1 cellular context compared by ENCODE assay signal in the genomic region with DNA sequence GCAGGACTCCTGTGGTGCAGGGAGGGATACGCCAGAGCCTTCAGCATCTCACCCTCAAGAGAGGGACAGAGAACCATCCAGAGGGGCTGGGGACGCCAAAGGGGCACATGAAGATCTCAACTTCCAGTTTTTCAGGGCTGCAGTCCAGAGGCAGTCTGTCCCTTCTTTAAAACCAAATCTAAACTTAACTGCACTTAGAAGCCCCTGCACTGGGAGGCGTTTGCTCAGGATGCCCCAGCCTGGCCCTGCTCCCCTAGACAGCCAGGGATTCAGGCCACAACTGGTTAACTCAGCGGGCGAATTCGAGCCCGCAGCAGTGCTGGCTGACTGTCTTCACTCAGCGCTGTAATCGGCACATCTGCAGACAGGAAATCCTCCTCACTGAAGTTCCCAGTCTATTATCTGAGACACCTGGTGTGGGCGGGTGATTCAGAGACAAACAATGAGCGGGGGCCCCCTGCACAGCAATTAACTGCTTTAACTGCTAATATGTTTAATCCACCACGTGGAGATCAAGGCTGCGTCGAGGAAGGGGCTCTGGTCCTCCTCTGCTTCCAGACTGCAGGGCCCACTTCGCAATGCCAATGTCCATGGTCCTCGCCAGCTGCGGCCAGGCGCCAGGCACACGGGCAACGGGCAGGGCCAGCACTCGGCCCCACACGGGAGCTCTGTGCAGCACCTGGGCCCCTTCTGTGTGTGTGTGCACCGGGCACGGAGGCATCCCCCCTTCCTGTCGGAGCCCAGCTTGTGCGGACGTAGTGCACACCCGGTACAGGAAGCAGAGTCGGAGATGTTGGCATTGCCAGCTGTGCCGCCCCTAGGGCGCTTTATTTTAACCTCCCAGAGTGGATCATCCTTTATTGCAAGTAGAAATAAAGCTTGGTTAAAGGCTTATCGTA.
A peak's percentile ranks its signal among the peaks of the same experiment; 100 is the strongest.
TF ChIP-seq lines count a peak whose summit lies in the region.

No MANE protein-coding gene starts in this region.

TF ChIP-seq in K562, 482 proteins besides CTCF, POLR2A, EP300 and RAD21 (continued from another document and continues in another):
- TF ChIP-seq ZNF445 (CRISPR knock-in tag; IDR thresholded peaks at IDR 0.05; ENCODE audit: low read depth) (peak; percentile 56; the same call in 1 of the 2 replicates), ZBTB17 (CRISPR knock-in tag; IDR thresholded peaks at IDR 0.05) (peak; percentile 67; the same call in 1 of the 2 replicates), MIER1 (IDR thresholded peaks at IDR 0.05; ENCODE audit: low read depth) (peak; percentile 42), PPARD (CRISPR knock-in tag; IDR thresholded peaks at IDR 0.05) (no peak), FOXA3 (CRISPR knock-in tag; conservative IDR thresholded peaks at IDR 0.05 in 1 of 2, IDR thresholded peaks at IDR 0.05 in 1 of 2) (no peak), ZNF175 (CRISPR knock-in tag; IDR thresholded peaks at IDR 0.05; ENCODE audit: low read depth) (peak; percentile 94; the same call in 1 of the 2 replicates), RBM17 (IDR thresholded peaks at IDR 0.05; ENCODE audit: borderline replicate concordance, low read depth, low read length) (no peak), SMAD1 (IDR thresholded peaks at IDR 0.05; ENCODE audit: low read depth, low read length, partially characterized antibody) (peak; percentile 85), POLR2B (IDR thresholded peaks at IDR 0.05; ENCODE audit: low read depth, partially characterized antibody) (no peak), TGIF2 (CRISPR knock-in tag; IDR thresholded peaks at IDR 0.05) (no peak), EGR1 (conservative IDR thresholded peaks at IDR 0.05) (peak; percentile 100), NFRKB (IDR thresholded peaks at IDR 0.05; ENCODE audit: low read depth) (no peak), NCOA1 (IDR thresholded peaks at IDR 0.05; ENCODE audit: low read depth) (peak; percentile 89; the same call in 1 of the 2 replicates), ZNF121 (CRISPR knock-in tag; conservative IDR thresholded peaks at IDR 0.05) (no peak), KDM1A (IDR thresholded peaks at IDR 0.05) (peak in 1 of 2 experiments; percentile 98; a peak in 3 of 4 replicates), KLF10 (CRISPR knock-in tag; IDR thresholded peaks at IDR 0.05) (peak; percentile 89), POLR2AphosphoS2 (IDR thresholded peaks at IDR 0.05; ENCODE audit: low read length) (no peak), ZSCAN32 (CRISPR knock-in tag; IDR thresholded peaks at IDR 0.05) (peak; percentile 60; the same call in 1 of the 2 replicates), ELF1 (tag; IDR thresholded peaks at IDR 0.05) (no peak), GTF2E2 (tag; IDR thresholded peaks at IDR 0.05) (no peak), CBFA2T2 (conservative IDR thresholded peaks at IDR 0.05) (peak; percentile 97), ZNF589 (CRISPR knock-in tag; IDR thresholded peaks at IDR 0.05; ENCODE audit: low read depth) (no peak; the same call in none of the 2 replicates), EHMT2 (IDR thresholded peaks at IDR 0.05) (no peak), ZZZ3 (IDR thresholded peaks at IDR 0.05) (no peak), LARP7 (IDR thresholded peaks at IDR 0.05) (no peak), ILK (tag; IDR thresholded peaks at IDR 0.05; ENCODE audit: borderline replicate concordance, low read depth) (no peak), HMG20B (CRISPR knock-in tag; IDR thresholded peaks at IDR 0.05) (no peak; the same call in 1 of the 2 replicates), L3MBTL2 (IDR thresholded peaks at IDR 0.05) (peak; percentile 94), SREBF1 (IDR thresholded peaks at IDR 0.05; ENCODE audit: borderline replicate concordance, low read depth, low read length) (no peak), SMARCA5 (IDR thresholded peaks at IDR 0.05) (peak; percentile 98), C11orf30 (IDR thresholded peaks at IDR 0.05; ENCODE audit: low read depth) (no peak), ZNF830 (CRISPR knock-in tag; IDR thresholded peaks at IDR 0.05) (peak; percentile 94; the same call in 1 of the 2 replicates), TAF7 (tag; IDR thresholded peaks at IDR 0.05) (no peak), SMARCE1 (IDR thresholded peaks at IDR 0.05) (peak; percentile 99), RBM34 (IDR thresholded peaks at IDR 0.05; ENCODE audit: borderline replicate concordance, insufficient read depth, low read length) (no peak), SMAD2 (IDR thresholded peaks at IDR 0.05; ENCODE audit: low read depth, low read length) (no peak)
- TF ChIP-seq, protein P1, sequence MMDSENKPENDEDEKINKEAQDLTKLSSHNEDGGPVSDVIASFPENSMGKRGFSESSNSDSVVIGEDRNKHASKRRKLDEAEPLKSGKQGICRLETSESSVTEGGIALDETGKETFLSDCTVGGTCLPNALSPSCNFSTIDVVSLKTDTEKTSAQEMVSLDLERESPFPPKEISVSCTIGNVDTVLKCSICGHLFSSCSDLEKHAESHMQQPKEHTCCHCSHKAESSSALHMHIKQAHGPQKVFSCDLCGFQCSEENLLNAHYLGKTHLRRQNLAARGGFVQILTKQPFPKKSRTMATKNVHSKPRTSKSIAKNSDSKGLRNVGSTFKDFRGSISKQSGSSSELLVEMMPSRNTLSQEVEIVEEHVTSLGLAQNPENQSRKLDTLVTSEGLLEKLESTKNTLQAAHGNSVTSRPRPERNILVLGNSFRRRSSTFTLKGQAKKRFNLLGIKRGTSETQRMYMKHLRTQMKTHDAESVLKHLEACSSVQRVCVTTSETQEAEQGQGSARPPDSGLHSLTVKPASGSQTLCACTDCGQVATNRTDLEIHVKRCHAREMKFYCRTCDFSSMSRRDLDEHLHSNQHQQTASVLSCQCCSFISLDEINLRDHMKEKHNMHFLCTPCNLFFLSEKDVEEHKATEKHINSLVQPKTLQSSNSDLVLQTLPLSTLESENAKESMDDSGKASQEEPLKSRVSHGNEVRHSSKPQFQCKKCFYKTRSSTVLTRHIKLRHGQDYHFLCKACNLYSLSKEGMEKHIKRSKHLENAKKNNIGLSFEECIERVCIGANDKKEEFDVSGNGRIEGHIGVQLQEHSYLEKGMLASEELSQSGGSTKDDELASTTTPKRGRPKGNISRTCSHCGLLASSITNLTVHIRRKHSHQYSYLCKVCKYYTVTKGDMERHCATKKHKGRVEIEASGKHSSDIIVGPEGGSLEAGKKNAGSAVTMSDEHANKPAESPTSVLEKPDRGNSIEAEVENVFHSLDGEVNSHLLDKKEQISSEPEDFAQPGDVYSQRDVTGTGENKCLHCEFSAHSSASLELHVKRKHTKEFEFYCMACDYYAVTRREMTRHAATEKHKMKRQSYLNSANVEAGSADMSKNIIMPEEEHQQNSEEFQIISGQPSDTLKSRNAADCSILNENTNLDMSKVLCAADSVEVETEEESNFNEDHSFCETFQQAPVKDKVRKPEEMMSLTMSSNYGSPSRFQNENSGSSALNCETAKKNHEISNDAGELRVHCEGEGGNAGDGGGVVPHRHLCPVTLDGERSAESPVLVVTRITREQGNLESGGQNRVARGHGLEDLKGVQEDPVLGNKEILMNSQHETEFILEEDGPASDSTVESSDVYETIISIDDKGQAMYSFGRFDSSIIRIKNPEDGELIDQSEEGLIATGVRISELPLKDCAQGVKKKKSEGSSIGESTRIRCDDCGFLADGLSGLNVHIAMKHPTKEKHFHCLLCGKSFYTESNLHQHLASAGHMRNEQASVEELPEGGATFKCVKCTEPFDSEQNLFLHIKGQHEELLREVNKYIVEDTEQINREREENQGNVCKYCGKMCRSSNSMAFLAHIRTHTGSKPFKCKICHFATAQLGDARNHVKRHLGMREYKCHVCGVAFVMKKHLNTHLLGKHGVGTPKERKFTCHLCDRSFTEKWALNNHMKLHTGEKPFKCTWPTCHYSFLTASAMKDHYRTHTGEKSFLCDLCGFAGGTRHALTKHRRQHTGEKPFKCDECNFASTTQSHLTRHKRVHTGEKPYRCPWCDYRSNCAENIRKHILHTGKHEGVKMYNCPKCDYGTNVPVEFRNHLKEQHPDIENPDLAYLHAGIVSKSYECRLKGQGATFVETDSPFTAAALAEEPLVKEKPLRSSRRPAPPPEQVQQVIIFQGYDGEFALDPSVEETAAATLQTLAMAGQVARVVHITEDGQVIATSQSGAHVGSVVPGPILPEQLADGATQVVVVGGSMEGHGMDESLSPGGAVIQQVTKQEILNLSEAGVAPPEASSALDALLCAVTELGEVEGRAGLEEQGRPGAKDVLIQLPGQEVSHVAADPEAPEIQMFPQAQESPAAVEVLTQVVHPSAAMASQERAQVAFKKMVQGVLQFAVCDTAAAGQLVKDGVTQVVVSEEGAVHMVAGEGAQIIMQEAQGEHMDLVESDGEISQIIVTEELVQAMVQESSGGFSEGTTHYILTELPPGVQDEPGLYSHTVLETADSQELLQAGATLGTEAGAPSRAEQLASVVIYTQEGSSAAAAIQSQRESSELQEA (IDR thresholded peaks at IDR 0.05; ENCODE audit: low read depth) = no peak; the same call in 1 of the 2 replicates
- TF ChIP-seq, protein P2, sequence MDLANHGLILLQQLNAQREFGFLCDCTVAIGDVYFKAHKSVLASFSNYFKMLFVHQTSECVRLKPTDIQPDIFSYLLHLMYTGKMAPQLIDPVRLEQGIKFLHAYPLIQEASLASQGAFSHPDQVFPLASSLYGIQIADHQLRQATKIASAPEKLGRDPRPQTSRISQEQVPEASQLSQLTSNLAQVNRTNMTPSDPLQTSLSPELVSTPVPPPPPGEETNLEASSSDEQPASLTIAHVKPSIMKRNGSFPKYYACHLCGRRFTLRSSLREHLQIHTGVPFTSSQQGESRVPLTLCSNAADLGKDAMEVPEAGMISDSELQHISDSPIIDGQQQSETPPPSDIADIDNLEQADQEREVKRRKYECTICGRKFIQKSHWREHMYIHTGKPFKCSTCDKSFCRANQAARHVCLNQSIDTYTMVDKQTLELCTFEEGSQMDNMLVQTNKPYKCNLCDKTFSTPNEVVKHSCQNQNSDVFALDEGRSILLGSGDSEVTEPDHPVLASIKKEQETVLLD (IDR thresholded peaks at IDR 0.05) = peak; percentile 93
- TF ChIP-seq, protein P3, sequence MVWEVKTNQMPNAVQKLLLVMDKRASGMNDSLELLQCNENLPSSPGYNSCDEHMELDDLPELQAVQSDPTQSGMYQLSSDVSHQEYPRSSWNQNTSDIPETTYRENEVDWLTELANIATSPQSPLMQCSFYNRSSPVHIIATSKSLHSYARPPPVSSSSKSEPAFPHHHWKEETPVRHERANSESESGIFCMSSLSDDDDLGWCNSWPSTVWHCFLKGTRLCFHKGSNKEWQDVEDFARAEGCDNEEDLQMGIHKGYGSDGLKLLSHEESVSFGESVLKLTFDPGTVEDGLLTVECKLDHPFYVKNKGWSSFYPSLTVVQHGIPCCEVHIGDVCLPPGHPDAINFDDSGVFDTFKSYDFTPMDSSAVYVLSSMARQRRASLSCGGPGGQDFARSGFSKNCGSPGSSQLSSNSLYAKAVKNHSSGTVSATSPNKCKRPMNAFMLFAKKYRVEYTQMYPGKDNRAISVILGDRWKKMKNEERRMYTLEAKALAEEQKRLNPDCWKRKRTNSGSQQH (CRISPR knock-in tag; IDR thresholded peaks at IDR 0.05) = peak; percentile 56; the same call in 1 of the 2 replicates
- TF ChIP-seq, protein P4, sequence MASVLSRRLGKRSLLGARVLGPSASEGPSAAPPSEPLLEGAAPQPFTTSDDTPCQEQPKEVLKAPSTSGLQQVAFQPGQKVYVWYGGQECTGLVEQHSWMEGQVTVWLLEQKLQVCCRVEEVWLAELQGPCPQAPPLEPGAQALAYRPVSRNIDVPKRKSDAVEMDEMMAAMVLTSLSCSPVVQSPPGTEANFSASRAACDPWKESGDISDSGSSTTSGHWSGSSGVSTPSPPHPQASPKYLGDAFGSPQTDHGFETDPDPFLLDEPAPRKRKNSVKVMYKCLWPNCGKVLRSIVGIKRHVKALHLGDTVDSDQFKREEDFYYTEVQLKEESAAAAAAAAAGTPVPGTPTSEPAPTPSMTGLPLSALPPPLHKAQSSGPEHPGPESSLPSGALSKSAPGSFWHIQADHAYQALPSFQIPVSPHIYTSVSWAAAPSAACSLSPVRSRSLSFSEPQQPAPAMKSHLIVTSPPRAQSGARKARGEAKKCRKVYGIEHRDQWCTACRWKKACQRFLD (CRISPR knock-in tag; IDR thresholded peaks at IDR 0.05) = peak; percentile 95
- TF ChIP-seq, protein P5, sequence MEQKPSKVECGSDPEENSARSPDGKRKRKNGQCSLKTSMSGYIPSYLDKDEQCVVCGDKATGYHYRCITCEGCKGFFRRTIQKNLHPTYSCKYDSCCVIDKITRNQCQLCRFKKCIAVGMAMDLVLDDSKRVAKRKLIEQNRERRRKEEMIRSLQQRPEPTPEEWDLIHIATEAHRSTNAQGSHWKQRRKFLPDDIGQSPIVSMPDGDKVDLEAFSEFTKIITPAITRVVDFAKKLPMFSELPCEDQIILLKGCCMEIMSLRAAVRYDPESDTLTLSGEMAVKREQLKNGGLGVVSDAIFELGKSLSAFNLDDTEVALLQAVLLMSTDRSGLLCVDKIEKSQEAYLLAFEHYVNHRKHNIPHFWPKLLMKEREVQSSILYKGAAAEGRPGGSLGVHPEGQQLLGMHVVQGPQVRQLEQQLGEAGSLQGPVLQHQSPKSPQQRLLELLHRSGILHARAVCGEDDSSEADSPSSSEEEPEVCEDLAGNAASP (IDR thresholded peaks at IDR 0.05) = no peak
- TF ChIP-seq, protein P6, sequence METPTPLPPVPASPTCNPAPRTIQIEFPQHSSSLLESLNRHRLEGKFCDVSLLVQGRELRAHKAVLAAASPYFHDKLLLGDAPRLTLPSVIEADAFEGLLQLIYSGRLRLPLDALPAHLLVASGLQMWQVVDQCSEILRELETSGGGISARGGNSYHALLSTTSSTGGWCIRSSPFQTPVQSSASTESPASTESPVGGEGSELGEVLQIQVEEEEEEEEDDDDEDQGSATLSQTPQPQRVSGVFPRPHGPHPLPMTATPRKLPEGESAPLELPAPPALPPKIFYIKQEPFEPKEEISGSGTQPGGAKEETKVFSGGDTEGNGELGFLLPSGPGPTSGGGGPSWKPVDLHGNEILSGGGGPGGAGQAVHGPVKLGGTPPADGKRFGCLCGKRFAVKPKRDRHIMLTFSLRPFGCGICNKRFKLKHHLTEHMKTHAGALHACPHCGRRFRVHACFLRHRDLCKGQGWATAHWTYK (CRISPR knock-in tag; IDR thresholded peaks at IDR 0.05) = 0 out of 2 replicates have a peak, but pooled peaks have one; percentile 11
- TF ChIP-seq, protein P7, sequence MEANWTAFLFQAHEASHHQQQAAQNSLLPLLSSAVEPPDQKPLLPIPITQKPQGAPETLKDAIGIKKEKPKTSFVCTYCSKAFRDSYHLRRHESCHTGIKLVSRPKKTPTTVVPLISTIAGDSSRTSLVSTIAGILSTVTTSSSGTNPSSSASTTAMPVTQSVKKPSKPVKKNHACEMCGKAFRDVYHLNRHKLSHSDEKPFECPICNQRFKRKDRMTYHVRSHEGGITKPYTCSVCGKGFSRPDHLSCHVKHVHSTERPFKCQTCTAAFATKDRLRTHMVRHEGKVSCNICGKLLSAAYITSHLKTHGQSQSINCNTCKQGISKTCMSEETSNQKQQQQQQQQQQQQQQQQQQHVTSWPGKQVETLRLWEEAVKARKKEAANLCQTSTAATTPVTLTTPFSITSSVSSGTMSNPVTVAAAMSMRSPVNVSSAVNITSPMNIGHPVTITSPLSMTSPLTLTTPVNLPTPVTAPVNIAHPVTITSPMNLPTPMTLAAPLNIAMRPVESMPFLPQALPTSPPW (CRISPR knock-in tag; IDR thresholded peaks at IDR 0.05) = peak; percentile 93
- TF ChIP-seq, protein P8, sequence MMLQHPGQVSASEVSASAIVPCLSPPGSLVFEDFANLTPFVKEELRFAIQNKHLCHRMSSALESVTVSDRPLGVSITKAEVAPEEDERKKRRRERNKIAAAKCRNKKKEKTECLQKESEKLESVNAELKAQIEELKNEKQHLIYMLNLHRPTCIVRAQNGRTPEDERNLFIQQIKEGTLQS (IDR thresholded peaks at IDR 0.05) = peak; percentile 89
- TF ChIP-seq, protein P8 (CRISPR knock-in tag; conservative IDR thresholded peaks at IDR 0.05) = peak; percentile 95
